13 cellular contexts compared by ENCODE assay signal in genomic region chr5:100469780-100470179, GRCh38.
DNase-seq lines count a peak whose midpoint lies in the region; ATAC-seq and TF ChIP-seq lines count a peak whose summit lies in the region.
"Had no signal": no experiment of that assay in that cellular context is flagged by ENCODE, and none has a peak within 500 bp of the region (broad histone marks: within the 10 kb centered on the region; RNA-seq: fewer than 3 reads in every experiment).

No MANE protein-coding gene starts in this region.

- H3K79me2 ChIP-seq in Karpas-422 (ENCODE audit: low read length) = no peaks in the 10 kb centered on the region

- H3K27me3 ChIP-seq in Karpas-422 (ENCODE audit: low read length) = no peaks in the 10 kb centered on the region
- H3K27me3 ChIP-seq: dorsolateral prefrontal cortex had no signal

- no peaks in the 10 kb centered on the region for H3K9me2 ChIP-seq in Karpas-422 (replicated peaks; ENCODE audit: insufficient read depth, low read length)

- H3K36me3 Mint-ChIP-seq in effector memory CD8-positive, alpha-beta T cell (ENCODE audit: insufficient read depth) = no peaks in the 10 kb centered on the region

- no peaks in the 10 kb centered on the region for H3K4me1 Mint-ChIP-seq in effector memory CD8-positive, alpha-beta T cell (ENCODE audit: low read depth in 2 of 2)

- no peaks in the 10 kb centered on the region for H3K4me1 ChIP-seq in Karpas-422 (ENCODE audit: low read length)
- H3K4me1 ChIP-seq: lower lobe of right lung had no signal

- no peak overlapping the region for H3K4me2 ChIP-seq in Karpas-422 (ENCODE audit: low read depth, low read length, poor library complexity, severe bottlenecking)

- no peak overlapping the region for H2AFZ ChIP-seq in Karpas-422 (ENCODE audit: low read length)
- H2AFZ ChIP-seq: GM23248 had no signal

- no peak for DNase-seq in effector memory CD8-positive, alpha-beta T cell
- no peak for DNase-seq in kidney tubule cell (ENCODE audit: low spot score)
- no peak for DNase-seq in Karpas-422
- no peak for DNase-seq in lower leg skin (ENCODE audit: low spot score in 2 of 2)
- DNase-seq: dorsolateral prefrontal cortex, GM23248, lower lobe of right lung, NCI-H187 had no signal

- H3K9ac ChIP-seq in Karpas-422 (ENCODE audit: low read length) = no peak overlapping the region
- H3K9ac ChIP-seq: GM23248 had no signal

- no peaks in the 10 kb centered on the region for H4K20me1 ChIP-seq in Karpas-422 (ENCODE audit: insufficient read depth, low read depth, low read length)

- intact Hi-C loops in lower leg skin (cut with DNase I; ENCODE audit: low total_unique reads) = no loop called here

- no peaks in the 10 kb centered on the region for H3K36me3 ChIP-seq in Karpas-422 (ENCODE audit: insufficient read depth, low read length)
- H3K36me3 ChIP-seq: lower lobe of right lung had no signal

- no peak overlapping the region for H3K27ac Mint-ChIP-seq in effector memory CD8-positive, alpha-beta T cell

- no peak overlapping the region for H3K4me3 Mint-ChIP-seq in effector memory CD8-positive, alpha-beta T cell

- ATAC-seq in GM18502 (IDR thresholded peaks at IDR 0.05; ENCODE audit: poor library complexity, unreplicated experiment) (peak; percentile 85), GM19468 (IDR thresholded peaks at IDR 0.05; ENCODE audit: extremely low read depth, unreplicated experiment) (peak; percentile 81), HG02885 (IDR thresholded peaks at IDR 0.05; ENCODE audit: poor library complexity, unreplicated experiment) (peak; percentile 88), HG03571 (IDR thresholded peaks at IDR 0.05; ENCODE audit: unreplicated experiment) (peak; percentile 97)
- ATAC-seq in effector memory CD8-positive, alpha-beta T cell (replicated peaks) = no peak
- ATAC-seq: lower lobe of right lung, Panc1 had no signal

- H3K9me3 ChIP-seq in Karpas-422 (ENCODE audit: low read length) = no peaks in the 10 kb centered on the region
- H3K9me3 ChIP-seq: lower lobe of right lung had no signal

- H3K27me3 Mint-ChIP-seq in effector memory CD8-positive, alpha-beta T cell = peaks cover 0 to 16% of the 10 kb centered on the region in 2 donors

- no peak overlapping the region for H3K4me3 ChIP-seq in Karpas-422 (ENCODE audit: low read length)
- H3K4me3 ChIP-seq in lower leg skin (ENCODE audit: low read depth, poor library complexity, severe bottlenecking) = no peak overlapping the region
- H3K4me3 ChIP-seq: dorsolateral prefrontal cortex, GM23248, lower lobe of right lung had no signal

- TF ChIP-seq POLR2A in lower leg skin (IDR thresholded peaks at IDR 0.05) = no peak

- no peaks in the 10 kb centered on the region for H3K9me3 Mint-ChIP-seq in effector memory CD8-positive, alpha-beta T cell

- H3K27ac ChIP-seq in Karpas-422 (ENCODE audit: low read length) = no peak overlapping the region
- H3K27ac ChIP-seq: dorsolateral prefrontal cortex, GM23248, lower lobe of right lung had no signal

- no peak for TF ChIP-seq CTCF in lower leg skin (IDR thresholded peaks at IDR 0.05)
